22 cellular contexts compared by ENCODE assay signal in genomic region chr7:12054830-12055229, GRCh38.
"Had no signal": no experiment of that assay in that cellular context is flagged by ENCODE, and none has a peak within 500 bp of the region (broad histone marks: within the 10 kb centered on the region; RNA-seq: fewer than 3 reads in every experiment).

No MANE protein-coding gene starts in this region.

- DNase-seq: KBM-7, MG63, NCI-H1092, NCI-H1105 treated with DMSO at 0.1 percent for 48 hours, NCI-H1436, NCI-H187, NCI-H2029, NCI-H2081 treated with DMSO at 0.1 percent for 48 hours, NCI-H2171, NCI-H226, NCI-H446, NCI-H510A, NCI-H524 treated with DMSO at 0.1 percent for 48 hours, NCI-H69, NCI-H774, Peyer's patch, SHP77 treated with DMSO at 0.1 percent for 48 hours, SJCRH30, T-helper 1 cell had no signal

- ATAC-seq: Right ventricle myocardium inferior, SK-N-SH treated with all-trans-retinoic acid at 6 μM for 48 hours had no signal

- H3K27me3 ChIP-seq: MG63, Peyer's patch, SJCRH30 had no signal

- H3K27ac ChIP-seq: HL-60, Peyer's patch, SJCRH30 had no signal

- H3K4me3 ChIP-seq: MG63, Peyer's patch, SJCRH30 had no signal

- H3K36me3 ChIP-seq: MG63, Peyer's patch had no signal

- H3K4me1 ChIP-seq: Peyer's patch, SJCRH30 had no signal
